14 cellular contexts compared by ENCODE assay signal in genomic region chr15:99958426-99959097, GRCh38.
"Had no signal": no experiment of that assay in that cellular context is flagged by ENCODE, and none has a peak within 500 bp of the region (broad histone marks: within the 10 kb centered on the region; RNA-seq: fewer than 3 reads in every experiment).

No MANE protein-coding gene starts in this region.

- H3K4me1 ChIP-seq: gastroesophageal sphincter, heart right ventricle, left lung had no signal

- H3K4me3 Mint-ChIP-seq: activated CD8-positive, alpha-beta T cell treated with anti-CD3 and anti-CD28 coated beads for 36 hours; activated T-helper 1 cell treated with anti-CD3 and anti-CD28 coated beads, Interleukin-12 subunit alpha, Interleukin-12 subunit beta, Interleukin-2, Interleukin-4 antibody, amounts not matched to agents 30 ng/mL and 10 ng/mL and 1 ng/mL, durations not matched to agents 14 hours and 24 hours and 36 hours; natural killer cell treated with Interleukin-12 subunit alpha and Interleukin-12 subunit beta and Interleukin-15 and Interleukin-18, amount 100 ng/mL, for 72 hours had no signal

- H3K27ac Mint-ChIP-seq: activated CD8-positive, alpha-beta T cell treated with anti-CD3 and anti-CD28 coated beads for 36 hours; natural killer cell treated with Interleukin-12 subunit alpha and Interleukin-12 subunit beta and Interleukin-15 and Interleukin-18, amount 100 ng/mL, for 72 hours had no signal

- H3K9me3 ChIP-seq: ascending aorta, gastroesophageal sphincter, heart right ventricle, left lung, tibial nerve had no signal

- H3K36me3 ChIP-seq: ascending aorta, gastroesophageal sphincter, heart right ventricle, left lung, tibial nerve had no signal

- H3K9me3 Mint-ChIP-seq: activated CD8-positive, alpha-beta T cell treated with anti-CD3 and anti-CD28 coated beads for 36 hours; activated T-helper 1 cell treated with anti-CD3 and anti-CD28 coated beads, Interleukin-12 subunit alpha, Interleukin-12 subunit beta, Interleukin-2, Interleukin-4 antibody, amounts not matched to agents 30 ng/mL and 10 ng/mL and 1 ng/mL, durations not matched to agents 14 hours and 24 hours and 36 hours; natural killer cell treated with Interleukin-12 subunit alpha and Interleukin-12 subunit beta and Interleukin-15 and Interleukin-18, amount 100 ng/mL, for 72 hours had no signal

- DNase-seq: activated CD8-positive, alpha-beta T cell treated with anti-CD3 and anti-CD28 coated beads for 36 hours; activated naive CD4-positive, alpha-beta T cell treated with Interleukin-2 at 50 U/mL for 16 hours; erythroblast; heart right ventricle; left lung; stimulated activated CD4-positive, alpha-beta T cell treated with anti-CD3 and anti-CD28 coated beads, Interleukin-2, amount 100 ng/mL, for 48 hours; stimulated activated naive CD4-positive, alpha-beta T cell treated with Interleukin-2 at 50 U/mL for 16 hours; substantia nigra; T-helper 9 cell had no signal

- H3K27me3 ChIP-seq: ascending aorta, left lung, tibial nerve had no signal

- H3K36me3 Mint-ChIP-seq: natural killer cell treated with Interleukin-12 subunit alpha and Interleukin-12 subunit beta and Interleukin-15 and Interleukin-18, amount 100 ng/mL, for 72 hours had no signal

- ATAC-seq: activated CD8-positive, alpha-beta T cell treated with anti-CD3 and anti-CD28 coated beads for 36 hours; gastroesophageal sphincter; heart right ventricle; left lung; natural killer cell treated with Interleukin-12 subunit alpha and Interleukin-12 subunit beta and Interleukin-15 and Interleukin-18, amount 100 ng/mL, for 72 hours had no signal

- H3K4me3 ChIP-seq: ascending aorta, gastroesophageal sphincter, heart right ventricle, left lung, tibial nerve had no signal

- H3K27ac ChIP-seq: ascending aorta, gastroesophageal sphincter, heart right ventricle, left lung, tibial nerve had no signal
